Comparison of ENCODE assay signal across 31 cellular contexts in genomic region chr3:52754373-52754772, GRCh38. TPM values are rescaled to one million over a fixed set of nuclear protein-coding genes. Genes with fewer than 3 reads are reported as not detected.
"Had no signal": no experiment of that assay in that cellular context is flagged by ENCODE, and none has a peak within 500 bp of the region (broad histone marks: within the 10 kb centered on the region; RNA-seq: fewer than 3 reads in every experiment).

No MANE protein-coding gene starts in this region.

- ATAC-seq: left colon; left lung; lower lobe of right lung; naive thymus-derived CD8-positive, alpha-beta T cell; pancreas; right cardiac atrium; stimulated activated memory B cell treated with anti-CD40 and anti-IgM and Interleukin-4, amounts not matched to agents 10 μg/mL and 1 μg/mL and 100 μg/mL, for 72 hours; stimulated activated naive CD8-positive, alpha-beta T cell treated with anti-CD3 and anti-CD28 coated beads, Interleukin-15, amount 100 ng/mL, for 72 hours had no signal

- H3K4me1 ChIP-seq: pancreas, prostate gland, sigmoid colon, tibial nerve, uterus had no signal

- H3K27ac ChIP-seq: left lung, lower lobe of right lung, pancreas, prostate gland, sigmoid colon, tibial nerve, uterus had no signal

- H3K27me3 ChIP-seq: left lung, pancreas, sigmoid colon, tibial nerve, uterus had no signal

- FAIRE-seq: islet of Langerhans, kidney, pancreas, small intestine had no signal

- H3K4me3 ChIP-seq: left lung, lower lobe of right lung, pancreas, prostate gland, sigmoid colon, tibial nerve, uterus had no signal

- DNase-seq: hippocampal formation; immature natural killer cell; kidney; left colon; left lung; lower lobe of right lung; mammary epithelial cell; mesenchymal stem cell; naive thymus-derived CD8-positive, alpha-beta T cell; nucleus accumbens; pancreas; retina; right cardiac atrium; sigmoid colon; small intestine; stimulated activated CD4-positive, alpha-beta T cell treated with anti-CD3 and anti-CD28 coated beads, Interleukin-1b, Interleukin-23, amount 100 ng/mL, for 48 hours; stimulated activated CD4-positive, alpha-beta T cell treated with anti-CD3 and anti-CD28 coated beads, Interleukin-2, amount 100 ng/mL, for 48 hours; stimulated activated CD4-positive, alpha-beta T cell treated with anti-CD3 and anti-CD28 coated beads, Interleukin-4, amount 100 ng/mL, for 4 hours; stimulated activated CD8-positive, alpha-beta memory T cell treated with anti-CD3 and anti-CD28 coated beads, Interleukin-4, amount 100 ng/mL, for 48 hours; stimulated activated naive CD4-positive, alpha-beta T cell treated with Interleukin-2 at 50 U/mL for 16 hours; stimulated activated naive CD8-positive, alpha-beta T cell treated with anti-CD3 and anti-CD28 coated beads, Interleukin-15, amount 100 ng/mL, for 72 hours; substantia nigra; uterus had no signal

- H3K9me3 ChIP-seq: left lung, lower lobe of right lung, pancreas, prostate gland, sigmoid colon, tibial nerve, uterus had no signal

RNA-seq across cellular contexts. Expression of gene ITIH1, which starts 23.0 kb away (rescaled TPM):
- total RNA-seq: left colon; lower lobe of right lung; mammary epithelial cell; naive thymus-derived CD8-positive, alpha-beta T cell; neural crest cell; osteoblast; right cardiac atrium; sigmoid colon; temporal lobe; ureter had no signal
- polyA plus RNA-seq: immature natural killer cell; mammary epithelial cell; naive thymus-derived CD8-positive, alpha-beta T cell had no signal

RNA-seq across cellular contexts. Expression of gene ITIH3, which starts 40.2 kb away (rescaled TPM):
- total RNA-seq: mammary epithelial cell; naive thymus-derived CD8-positive, alpha-beta T cell; neural crest cell; temporal lobe had no signal
- polyA plus RNA-seq: immature natural killer cell, mammary epithelial cell had no signal
